In the genomic region with DNA sequence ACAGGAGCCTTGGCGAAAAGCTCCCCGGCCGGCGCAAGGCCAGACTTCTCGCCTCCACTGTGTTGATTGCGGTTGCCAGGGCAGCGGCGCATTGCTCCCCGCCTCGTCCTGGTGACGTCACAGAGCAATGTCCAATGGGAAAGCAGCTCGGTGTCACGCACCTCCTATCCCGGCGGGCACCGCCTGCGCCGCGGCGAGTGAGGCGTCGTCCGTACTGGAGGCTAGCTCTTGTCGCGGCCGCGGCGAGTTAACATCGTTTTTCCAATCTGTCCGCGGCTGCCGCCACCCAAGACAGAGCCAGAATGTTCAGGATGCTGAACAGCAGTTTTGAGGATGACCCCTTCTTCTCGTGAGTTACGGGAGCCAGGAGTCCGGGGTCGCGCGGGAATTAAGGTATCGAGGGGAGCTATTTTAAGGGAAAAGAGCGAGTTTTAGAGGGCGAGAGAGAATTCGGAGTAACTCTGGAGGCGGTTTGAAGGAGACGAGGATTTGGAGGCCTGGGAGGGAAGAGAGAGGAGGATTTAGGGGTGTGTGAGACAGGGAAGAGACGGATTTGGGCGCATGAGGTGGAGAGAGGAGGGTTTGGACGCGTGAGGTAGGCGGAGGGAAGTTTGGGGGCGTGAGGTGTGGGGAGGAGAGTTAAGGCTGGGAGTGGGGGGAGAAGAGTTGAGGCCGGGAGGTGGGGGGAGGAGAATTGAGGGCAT, we compare ENCODE assay signal across 8 cellular contexts. TPM values are rescaled to one million over a fixed set of nuclear protein-coding genes. Genes with fewer than 3 reads are reported as not detected.
DNase-seq lines count a peak whose midpoint lies in the region; ATAC-seq and TF ChIP-seq lines count a peak whose summit lies in the region.

A gene with protein sequence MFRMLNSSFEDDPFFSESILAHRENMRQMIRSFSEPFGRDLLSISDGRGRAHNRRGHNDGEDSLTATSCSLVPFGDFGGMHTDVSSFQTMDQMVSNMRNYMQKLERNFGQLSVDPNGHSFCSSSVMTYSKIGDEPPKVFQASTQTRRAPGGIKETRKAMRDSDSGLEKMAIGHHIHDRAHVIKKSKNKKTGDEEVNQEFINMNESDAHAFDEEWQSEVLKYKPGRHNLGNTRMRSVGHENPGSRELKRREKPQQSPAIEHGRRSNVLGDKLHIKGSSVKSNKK (plus strand): TSS at position 196 of the 704 bp plus-strand sequence. CDS start 107 bp downstream, at position 303.

- POLR2A ChIA-PET in activated CD8-positive, alpha-beta T cell treated with anti-CD3 and anti-CD28 coated beads, Interleukin-2, amount 10 ng/mL, durations not matched to agents 7 days and 5 days (lab: Charles Lee), result interaction anchor here (1.3 kb wide), 1 partner anchor 74 kb away, joined by 4 read pairs; no protein-coding TSS in a partner anchor

- H3K27me3 ChIP-seq in ACC112 (ENCODE audit: insufficient read depth, low read length) (no peaks in the 10 kb centered on the region), duodenal mucosa (ENCODE audit: control insufficient read depth in 1 of 2, insufficient read depth in 2 of 2, low read length in 2 of 2) (peaks cover 0 to 6% of the 10 kb centered on the region in 2 donors), left lung (peaks cover 0 to 19% of the 10 kb centered on the region in 2 donors)

- H3K4me3 ChIP-seq in ACC112 (ENCODE audit: low read depth, low read length) (peak within 1 kb of the TSS; percentile 100), duodenal mucosa (ENCODE audit: low read depth in 1 of 2, low read length in 2 of 2) (peak within 1 kb of the TSS; percentile 63 to 68), left lung (peak within 1 kb of the TSS; percentile 41 to 42)

- peak within 1 kb of the TSS; percentile 16 to 54 for H3K9ac ChIP-seq in duodenal mucosa (ENCODE audit: low read depth in 1 of 2, low read length in 2 of 2)

- H3K4me1 Mint-ChIP-seq in activated CD8-positive, alpha-beta T cell treated with anti-CD3 and anti-CD28 coated beads, Interleukin-2, amount 10 ng/mL, durations not matched to agents 7 days and 5 days (ENCODE audit: low read depth), result peaks cover 11% of the 10 kb centered on the region

- H3K79me2 ChIP-seq in ACC112 (ENCODE audit: control insufficient read depth, insufficient read depth, low read length, unreplicated experiment), result no peaks in the 10 kb centered on the region

- peak within 1 kb of the TSS; percentile 76 for H3K4me3 Mint-ChIP-seq in activated CD8-positive, alpha-beta T cell treated with anti-CD3 and anti-CD28 coated beads, Interleukin-2, amount 10 ng/mL, durations not matched to agents 7 days and 5 days

- H3K9me3 Mint-ChIP-seq in activated CD8-positive, alpha-beta T cell treated with anti-CD3 and anti-CD28 coated beads, Interleukin-2, amount 10 ng/mL, durations not matched to agents 7 days and 5 days (ENCODE audit: insufficient read depth), result no peaks in the 10 kb centered on the region

- H3K27ac ChIP-seq in ACC112 (ENCODE audit: low read depth, low read length) (peak within 1 kb of the TSS; percentile 94), duodenal mucosa (ENCODE audit: low read depth, low read length) (no peak within 1 kb of the TSS), left lung (peak within 1 kb of the TSS; percentile 30 to 67)

- CTCF ChIA-PET in activated CD8-positive, alpha-beta T cell treated with anti-CD3 and anti-CD28 coated beads, Interleukin-2, amount 10 ng/mL, durations not matched to agents 7 days and 5 days (lab: Charles Lee), result no interaction called here

- TF ChIP-seq CTCF in left lung (IDR thresholded peaks at IDR 0.05), result no peak

- intact Hi-C loops in left lung (cut with DNase I), result no loop called here

- peak within 1 kb of the TSS; percentile 90 for H2AFZ ChIP-seq in ACC112 (ENCODE audit: low read length, unreplicated experiment)

- H3K36me3 Mint-ChIP-seq in activated CD8-positive, alpha-beta T cell treated with anti-CD3 and anti-CD28 coated beads, Interleukin-2, amount 10 ng/mL, durations not matched to agents 7 days and 5 days (ENCODE audit: low read depth), result no peaks in the 10 kb centered on the region

- H3K4me1 ChIP-seq in ACC112 (ENCODE audit: control insufficient read depth, insufficient read depth, low read length, unreplicated experiment) (peaks cover 8% of the 10 kb centered on the region), duodenal mucosa (ENCODE audit: control insufficient read depth in 1 of 2, insufficient read depth in 2 of 2, low read length in 2 of 2) (peaks cover 6 to 10% of the 10 kb centered on the region in 2 donors), left lung (no peaks in the 10 kb centered on the region)

- peaks cover 23% of the 10 kb centered on the region for H3K27me3 Mint-ChIP-seq in activated CD8-positive, alpha-beta T cell treated with anti-CD3 and anti-CD28 coated beads, Interleukin-2, amount 10 ng/mL, durations not matched to agents 7 days and 5 days (ENCODE audit: low read depth)

- no peaks in the 10 kb centered on the region for H3K36me3 ChIP-seq in ACC112 (ENCODE audit: insufficient read depth, low read length)
- no peaks in the 10 kb centered on the region for H3K36me3 ChIP-seq in duodenal mucosa (ENCODE audit: control insufficient read depth in 1 of 2, insufficient read depth in 2 of 2, low read length in 2 of 2)
- H3K36me3 ChIP-seq in left lung, result no peaks in the 10 kb centered on the region

- DNase-seq in NCI-H510A treated with DMSO at 0.1 percent for 48 hours (lab: John Stamatoyannopoulos, UW) (peak; percentile 82), left lung (peak; percentile 95 to 97)
- DNase-seq in activated CD8-positive, alpha-beta T cell treated with anti-CD3 and anti-CD28 coated beads, Interleukin-2, amount 10 ng/mL, durations not matched to agents 7 days and 5 days, result peak; percentile 88
- DNase-seq in stimulated activated CD4-positive, alpha-beta T cell treated with anti-CD3 and anti-CD28 coated beads, Interleukin-1b, Interleukin-23, amount 100 ng/mL, for 4 hours (ENCODE audit: low read depth in 2 of 2), result peak; percentile 60 to 75

- no peaks in the 10 kb centered on the region for H3K9me3 ChIP-seq in duodenal mucosa (ENCODE audit: control insufficient read depth in 1 of 2, low read length in 2 of 2)
- no peaks in the 10 kb centered on the region for H3K9me3 ChIP-seq in left lung

- ATAC-seq in GM19025 (IDR thresholded peaks at IDR 0.05; ENCODE audit: low read depth, unreplicated experiment) (peak; percentile 100), HG03342 (IDR thresholded peaks at IDR 0.05; ENCODE audit: unreplicated experiment) (peak; percentile 99), left lung (peak; percentile 100)
- peak; percentile 97 for ATAC-seq in activated CD8-positive, alpha-beta T cell treated with anti-CD3 and anti-CD28 coated beads, Interleukin-2, amount 10 ng/mL, durations not matched to agents 7 days and 5 days

- H3K27ac Mint-ChIP-seq in activated CD8-positive, alpha-beta T cell treated with anti-CD3 and anti-CD28 coated beads, Interleukin-2, amount 10 ng/mL, durations not matched to agents 7 days and 5 days, result peak within 1 kb of the TSS; percentile 68

RNA-seq across cellular contexts. Expression of the gene that starts here (rescaled TPM):
- total RNA-seq in activated CD8-positive, alpha-beta T cell treated with anti-CD3 and anti-CD28 coated beads, Interleukin-2, amount 10 ng/mL, durations not matched to agents 7 days and 5 days, result under 1 TPM; 0.39 to 0.53 TPM
- total RNA-seq in left lung, result 10 to 100 TPM; 12.0 TPM

Comparison
In these comparisons a context has a peak if more than half of its experiments do, and no peak if none do; other contexts are left out.
1. RNA of the gene that starts here (total RNA-seq): 12.0 TPM in left lung; 0.39 to 0.53 TPM in activated CD8-positive, alpha-beta T cell treated with anti-CD3 and anti-CD28 coated beads, Interleukin-2, amount 10 ng/mL, durations not matched to agents 7 days and 5 days; every median in the first group is over 4 times any median in the second.
2. Peak in DNase-seq and ATAC-seq in activated CD8-positive, alpha-beta T cell treated with anti-CD3 and anti-CD28 coated beads, Interleukin-2, amount 10 ng/mL, durations not matched to agents 7 days and 5 days; RNA of the gene not detected or under 1 TPM.
3. H3K4me3 ChIP-seq: peak in every context shown above with its lines; median percentile 100 in ACC112; 66 in duodenal mucosa; 42 in left lung.
4. Peak in every context shown above with its lines, with median percentiles within 50 percentile points of each other: ATAC-seq and DNase-seq.